14 cellular contexts compared by ENCODE assay signal in the genomic region with DNA sequence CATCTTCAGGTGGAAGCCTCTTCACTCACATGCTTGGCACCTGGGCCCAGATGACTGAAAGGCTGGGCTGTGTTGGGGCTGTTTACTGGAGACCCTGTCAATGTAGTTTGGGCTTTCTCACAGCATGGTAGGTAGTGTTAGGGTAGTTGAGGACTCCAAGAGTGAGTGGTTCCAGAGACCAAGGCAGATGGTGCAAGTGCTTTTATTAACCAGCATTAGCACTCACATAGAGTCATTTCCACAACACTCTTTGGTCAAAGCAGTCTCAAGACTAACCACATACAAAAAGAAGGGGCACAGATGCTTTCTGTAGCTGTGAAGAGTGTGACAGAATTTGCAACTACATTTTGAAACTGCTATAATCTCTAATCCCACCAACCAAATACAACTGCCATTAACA.
DNase-seq lines count a peak whose midpoint lies in the region; ATAC-seq and TF ChIP-seq lines count a peak whose summit lies in the region.
"Had no signal": no experiment of that assay in that cellular context is flagged by ENCODE, and none has a peak within 500 bp of the region (broad histone marks: within the 10 kb centered on the region; RNA-seq: fewer than 3 reads in every experiment).

No MANE protein-coding gene starts in this region.

- no peaks in the 10 kb centered on the region for H3K4me1 Mint-ChIP-seq in type B pancreatic cell (ENCODE audit: unreplicated experiment)

- no peak for TF ChIP-seq CTCF in type B pancreatic cell (conservative IDR thresholded peaks at IDR 0.05)

- no peak for TF ChIP-seq POLR2A in GM18505 (IDR thresholded peaks at IDR 0.05; ENCODE audit: borderline replicate concordance, extremely low read depth, insufficient read depth, insufficient read length)

- no peaks in the 10 kb centered on the region for H3K27me3 Mint-ChIP-seq in type B pancreatic cell
- H3K27me3 Mint-ChIP-seq: activated CD4-positive, alpha-beta memory T cell treated with anti-CD3 and anti-CD28 coated beads, Interleukin-2, amount 10 ng/mL, durations not matched to agents 7 days and 5 days; activated naive CD8-positive, alpha-beta T cell treated with anti-CD3 and anti-CD28 coated beads, Interleukin-2, amount 50 U/mL, for 24 hours; dendritic cell treated with granulocyte-macrophage colony-stimulating factor and Interleukin-4, amounts not matched to agents 40 ng/mL and 50 ng/mL, for 4 days; T-cell had no signal

- no peaks in the 10 kb centered on the region for H3K36me3 Mint-ChIP-seq in type B pancreatic cell

- ATAC-seq in GM18505 (IDR thresholded peaks at IDR 0.05; ENCODE audit: unreplicated experiment) (peak; percentile 79), GM19452 (IDR thresholded peaks at IDR 0.05; ENCODE audit: unreplicated experiment) (peak; percentile 96), HG02870 (IDR thresholded peaks at IDR 0.05; ENCODE audit: unreplicated experiment) (peak; percentile 99), HG03521 (IDR thresholded peaks at IDR 0.05; ENCODE audit: unreplicated experiment) (peak; percentile 96)
- ATAC-seq: activated naive CD8-positive, alpha-beta T cell treated with anti-CD3 and anti-CD28 coated beads, Interleukin-2, amount 50 U/mL, for 24 hours; T-cell had no signal

- no peak overlapping the region for H3K27ac Mint-ChIP-seq in type B pancreatic cell
- H3K27ac Mint-ChIP-seq: activated CD4-positive, alpha-beta memory T cell treated with anti-CD3 and anti-CD28 coated beads, Interleukin-2, amount 10 ng/mL, durations not matched to agents 7 days and 5 days; activated naive CD8-positive, alpha-beta T cell treated with anti-CD3 and anti-CD28 coated beads, Interleukin-2, amount 50 U/mL, for 24 hours; dendritic cell treated with granulocyte-macrophage colony-stimulating factor and Interleukin-4, amounts not matched to agents 40 ng/mL and 50 ng/mL, for 4 days; T-cell had no signal

- DNase-seq in type B pancreatic cell (ENCODE audit: extremely low spot score, unreplicated experiment) (no peak), NCI-H1417 treated with DMSO at 0.1 percent for 48 hours (lab: John Stamatoyannopoulos, UW) (no peak), amniotic stem cell (lab: John Stamatoyannopoulos, UW) (no peak), GM19240 (ENCODE audit: insufficient read length, low spot score) (no peak)
- DNase-seq: activated CD4-positive, alpha-beta memory T cell treated with anti-CD3 and anti-CD28 coated beads, Interleukin-2, amount 10 ng/mL, durations not matched to agents 7 days and 5 days; activated naive CD8-positive, alpha-beta T cell treated with anti-CD3 and anti-CD28 coated beads, Interleukin-2, amount 50 U/mL, for 24 hours; NCI-H1092 treated with DMSO at 0.1 percent for 48 hours; stimulated activated naive CD4-positive, alpha-beta T cell; T-cell had no signal

- peaks cover 9% of the 10 kb centered on the region for H3K9me3 Mint-ChIP-seq in type B pancreatic cell

- no peak overlapping the region for H3K4me3 Mint-ChIP-seq in type B pancreatic cell
- H3K4me3 Mint-ChIP-seq: activated CD4-positive, alpha-beta memory T cell treated with anti-CD3 and anti-CD28 coated beads, Interleukin-2, amount 10 ng/mL, durations not matched to agents 7 days and 5 days; activated naive CD8-positive, alpha-beta T cell treated with anti-CD3 and anti-CD28 coated beads, Interleukin-2, amount 50 U/mL, for 24 hours; dendritic cell treated with granulocyte-macrophage colony-stimulating factor and Interleukin-4, amounts not matched to agents 40 ng/mL and 50 ng/mL, for 4 days; T-cell had no signal
